In the genomic region with DNA sequence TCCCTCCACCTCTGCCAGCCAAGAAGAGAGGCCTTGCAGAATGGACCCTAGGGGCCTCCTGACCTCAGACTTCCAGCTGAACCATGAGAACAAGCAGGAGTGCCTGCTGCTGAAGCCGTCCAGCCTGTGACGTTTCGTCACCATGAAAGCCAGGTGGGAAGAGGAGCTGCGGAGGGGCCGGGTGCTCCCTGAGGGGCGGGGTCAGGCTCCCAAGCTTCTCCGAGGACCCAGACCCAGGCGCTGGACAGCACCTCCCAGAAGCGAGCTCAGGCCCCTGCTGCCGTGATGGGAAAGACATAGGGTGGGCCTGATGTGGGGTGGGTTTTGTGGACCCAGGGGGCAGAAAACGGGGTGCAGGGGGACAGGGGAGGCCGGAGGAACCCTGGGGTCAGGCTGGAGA, we compare ENCODE assay signal across 2 cellular contexts.
TF ChIP-seq lines count a peak whose summit lies in the region.

No MANE protein-coding gene starts in this region.

TF ChIP-seq in SK-N-SH, 30 proteins besides CTCF, POLR2A, EP300 and RAD21 (continued from another document):
- TF ChIP-seq REST (IDR thresholded peaks at IDR 0.05; ENCODE audit: low read depth, low read length) = 0 out of 2 replicates have a peak, but pooled peaks have one; percentile 34
- TF ChIP-seq TEAD4 (IDR thresholded peaks at IDR 0.05; ENCODE audit: borderline replicate concordance, insufficient read depth) = no peak
- TF ChIP-seq IRF3 (IDR thresholded peaks at IDR 0.05; ENCODE audit: low read depth, low read length) = no peak

TF ChIP-seq in SK-N-SH treated with all-trans-retinoic acid at 6 μM for 48 hours, 23 proteins besides CTCF, POLR2A, EP300 and RAD21 (continued from another document):
- TF ChIP-seq, protein P1, sequence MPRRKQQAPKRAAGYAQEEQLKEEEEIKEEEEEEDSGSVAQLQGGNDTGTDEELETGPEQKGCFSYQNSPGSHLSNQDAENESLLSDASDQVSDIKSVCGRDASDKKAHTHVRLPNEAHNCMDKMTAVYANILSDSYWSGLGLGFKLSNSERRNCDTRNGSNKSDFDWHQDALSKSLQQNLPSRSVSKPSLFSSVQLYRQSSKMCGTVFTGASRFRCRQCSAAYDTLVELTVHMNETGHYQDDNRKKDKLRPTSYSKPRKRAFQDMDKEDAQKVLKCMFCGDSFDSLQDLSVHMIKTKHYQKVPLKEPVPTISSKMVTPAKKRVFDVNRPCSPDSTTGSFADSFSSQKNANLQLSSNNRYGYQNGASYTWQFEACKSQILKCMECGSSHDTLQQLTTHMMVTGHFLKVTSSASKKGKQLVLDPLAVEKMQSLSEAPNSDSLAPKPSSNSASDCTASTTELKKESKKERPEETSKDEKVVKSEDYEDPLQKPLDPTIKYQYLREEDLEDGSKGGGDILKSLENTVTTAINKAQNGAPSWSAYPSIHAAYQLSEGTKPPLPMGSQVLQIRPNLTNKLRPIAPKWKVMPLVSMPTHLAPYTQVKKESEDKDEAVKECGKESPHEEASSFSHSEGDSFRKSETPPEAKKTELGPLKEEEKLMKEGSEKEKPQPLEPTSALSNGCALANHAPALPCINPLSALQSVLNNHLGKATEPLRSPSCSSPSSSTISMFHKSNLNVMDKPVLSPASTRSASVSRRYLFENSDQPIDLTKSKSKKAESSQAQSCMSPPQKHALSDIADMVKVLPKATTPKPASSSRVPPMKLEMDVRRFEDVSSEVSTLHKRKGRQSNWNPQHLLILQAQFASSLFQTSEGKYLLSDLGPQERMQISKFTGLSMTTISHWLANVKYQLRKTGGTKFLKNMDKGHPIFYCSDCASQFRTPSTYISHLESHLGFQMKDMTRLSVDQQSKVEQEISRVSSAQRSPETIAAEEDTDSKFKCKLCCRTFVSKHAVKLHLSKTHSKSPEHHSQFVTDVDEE (CRISPR knock-in tag; IDR thresholded peaks at IDR 0.05) = no peak
- TF ChIP-seq ZFP3 (CRISPR knock-in tag; IDR thresholded peaks at IDR 0.05) = no peak
- no peak for TF ChIP-seq TOX (CRISPR knock-in tag; IDR thresholded peaks at IDR 0.05; ENCODE audit: borderline replicate concordance)
- no peak for TF ChIP-seq SNAI2 (CRISPR knock-in tag; IDR thresholded peaks at IDR 0.05)
- no peak for TF ChIP-seq ZFP30 (CRISPR knock-in tag; IDR thresholded peaks at IDR 0.05)
- TF ChIP-seq PATZ1 (CRISPR knock-in tag; IDR thresholded peaks at IDR 0.05; ENCODE audit: borderline replicate concordance) = no peak
- no peak for TF ChIP-seq CREB5 (CRISPR knock-in tag; IDR thresholded peaks at IDR 0.05; ENCODE audit: low read depth)
- TF ChIP-seq POU6F1 (CRISPR knock-in tag; IDR thresholded peaks at IDR 0.05; ENCODE audit: borderline replicate concordance, low read depth) = no peak
- no peak for TF ChIP-seq BACH2 (CRISPR knock-in tag; IDR thresholded peaks at IDR 0.05; ENCODE audit: borderline replicate concordance)
